In genomic region chr3:172263781-172264486, GRCh38 we compare ENCODE assay signal across 27 cellular contexts.
"Had no signal": no experiment of that assay in that cellular context is flagged by ENCODE, and none has a peak within 500 bp of the region (broad histone marks: within the 10 kb centered on the region; RNA-seq: fewer than 3 reads in every experiment).

No MANE protein-coding gene starts in this region.

- H3K9ac ChIP-seq: KMS-11 had no signal

- H3K27me3 ChIP-seq: ascending aorta, cardiac muscle cell had no signal

- H3K4me1 Mint-ChIP-seq: activated CD4-positive, alpha-beta T cell treated with anti-CD3 and anti-CD28 coated beads, Interleukin-2, amount 10 ng/mL, durations not matched to agents 7 days and 5 days; activated naive CD4-positive, alpha-beta T cell treated with anti-CD3 and anti-CD28 coated beads, Interleukin-2, amount 50 U/mL, for 24 hours; activated naive CD8-positive, alpha-beta T cell treated with anti-CD3 and anti-CD28 coated beads, Interleukin-2, amount 10 ng/mL, durations not matched to agents 7 days and 5 days had no signal

- ATAC-seq: activated CD8-positive, alpha-beta T cell treated with anti-CD3 and anti-CD28 coated beads, Interleukin-2, amount 10 ng/mL, durations not matched to agents 7 days and 5 days; PC-3; Right ventricle myocardium inferior had no signal

- DNase-seq: activated CD4-positive, alpha-beta T cell treated with anti-CD3 and anti-CD28 coated beads, Interleukin-2, amount 10 ng/mL, durations not matched to agents 7 days and 5 days; activated CD4-positive, alpha-beta T cell treated with anti-CD3 and anti-CD28 coated beads, Interleukin-2, amount 50 U/mL, for 48 hours; activated CD8-positive, alpha-beta T cell treated with anti-CD3 and anti-CD28 coated beads, Interleukin-2, amount 10 ng/mL, durations not matched to agents 7 days and 5 days; activated gamma-delta T cell; activated naive CD4-positive, alpha-beta T cell treated with Interleukin-2 at 50 U/mL for 16 hours; activated naive CD8-positive, alpha-beta T cell treated with anti-CD3 and anti-CD28 coated beads, Interleukin-2, amount 10 ng/mL, durations not matched to agents 7 days and 5 days; activated T-cell treated with anti-CD3 and anti-CD28 coated beads, Interleukin-2, amount 50 U/mL, for 24 hours; amygdala; MM.1S; MV-4-11; NCI-H1092; NCI-H1436 treated with DMSO at 0.1 percent for 48 hours; NCI-H1694 treated with DMSO at 0.1 percent for 48 hours; NCI-H2029; NCI-H345; NCI-H524 treated with DMSO at 0.1 percent for 48 hours; PC-3; SW 1271; T-helper 1 cell; T1000 had no signal

- H3K9me3 ChIP-seq: ascending aorta had no signal

- H3K27me3 Mint-ChIP-seq: activated CD4-positive, alpha-beta T cell treated with anti-CD3 and anti-CD28 coated beads, Interleukin-2, amount 10 ng/mL, durations not matched to agents 7 days and 5 days; activated naive CD4-positive, alpha-beta T cell treated with anti-CD3 and anti-CD28 coated beads, Interleukin-2, amount 50 U/mL, for 24 hours; activated naive CD8-positive, alpha-beta T cell treated with anti-CD3 and anti-CD28 coated beads, Interleukin-2, amount 10 ng/mL, durations not matched to agents 7 days and 5 days; activated T-cell treated with anti-CD3 and anti-CD28 coated beads, Interleukin-2, amount 50 U/mL, for 24 hours had no signal

- H3K4me3 Mint-ChIP-seq: activated CD4-positive, alpha-beta T cell treated with anti-CD3 and anti-CD28 coated beads, Interleukin-2, amount 10 ng/mL, durations not matched to agents 7 days and 5 days; activated CD8-positive, alpha-beta T cell treated with anti-CD3 and anti-CD28 coated beads, Interleukin-2, amount 10 ng/mL, durations not matched to agents 7 days and 5 days; activated naive CD4-positive, alpha-beta T cell treated with anti-CD3 and anti-CD28 coated beads, Interleukin-2, amount 50 U/mL, for 24 hours; activated naive CD8-positive, alpha-beta T cell treated with anti-CD3 and anti-CD28 coated beads, Interleukin-2, amount 10 ng/mL, durations not matched to agents 7 days and 5 days; activated T-cell treated with anti-CD3 and anti-CD28 coated beads, Interleukin-2, amount 50 U/mL, for 24 hours had no signal

- H3K9me3 Mint-ChIP-seq: activated CD4-positive, alpha-beta T cell treated with anti-CD3 and anti-CD28 coated beads, Interleukin-2, amount 10 ng/mL, durations not matched to agents 7 days and 5 days; activated naive CD4-positive, alpha-beta T cell treated with anti-CD3 and anti-CD28 coated beads, Interleukin-2, amount 50 U/mL, for 24 hours; activated naive CD8-positive, alpha-beta T cell treated with anti-CD3 and anti-CD28 coated beads, Interleukin-2, amount 10 ng/mL, durations not matched to agents 7 days and 5 days; activated T-cell treated with anti-CD3 and anti-CD28 coated beads, Interleukin-2, amount 50 U/mL, for 24 hours; activated T-helper 2 cell treated with anti-CD3 and anti-CD28 coated beads, Interferon-gamma antibody, Interleukin-2, Interleukin-4, amounts not matched to agents 10 μg/mL and 5 μg/mL and 100 μg/mL, durations not matched to agents 14 hours and 24 hours and 36 hours had no signal

- H3K27ac ChIP-seq: cardiac muscle cell, KMS-11, RWPE1 had no signal

- H3K4me3 ChIP-seq: ascending aorta, cardiac muscle cell had no signal

- H3K27ac Mint-ChIP-seq: activated CD4-positive, alpha-beta T cell treated with anti-CD3 and anti-CD28 coated beads, Interleukin-2, amount 10 ng/mL, durations not matched to agents 7 days and 5 days; activated CD8-positive, alpha-beta T cell treated with anti-CD3 and anti-CD28 coated beads, Interleukin-2, amount 10 ng/mL, durations not matched to agents 7 days and 5 days; activated naive CD4-positive, alpha-beta T cell treated with anti-CD3 and anti-CD28 coated beads, Interleukin-2, amount 50 U/mL, for 24 hours; activated naive CD8-positive, alpha-beta T cell treated with anti-CD3 and anti-CD28 coated beads, Interleukin-2, amount 10 ng/mL, durations not matched to agents 7 days and 5 days; activated T-cell treated with anti-CD3 and anti-CD28 coated beads, Interleukin-2, amount 50 U/mL, for 24 hours; activated T-helper 2 cell treated with anti-CD3 and anti-CD28 coated beads, Interferon-gamma antibody, Interleukin-2, Interleukin-4, amounts not matched to agents 10 μg/mL and 5 μg/mL and 100 μg/mL, durations not matched to agents 14 hours and 24 hours and 36 hours had no signal
